1 cellular context compared by ENCODE assay signal in the genomic region with DNA sequence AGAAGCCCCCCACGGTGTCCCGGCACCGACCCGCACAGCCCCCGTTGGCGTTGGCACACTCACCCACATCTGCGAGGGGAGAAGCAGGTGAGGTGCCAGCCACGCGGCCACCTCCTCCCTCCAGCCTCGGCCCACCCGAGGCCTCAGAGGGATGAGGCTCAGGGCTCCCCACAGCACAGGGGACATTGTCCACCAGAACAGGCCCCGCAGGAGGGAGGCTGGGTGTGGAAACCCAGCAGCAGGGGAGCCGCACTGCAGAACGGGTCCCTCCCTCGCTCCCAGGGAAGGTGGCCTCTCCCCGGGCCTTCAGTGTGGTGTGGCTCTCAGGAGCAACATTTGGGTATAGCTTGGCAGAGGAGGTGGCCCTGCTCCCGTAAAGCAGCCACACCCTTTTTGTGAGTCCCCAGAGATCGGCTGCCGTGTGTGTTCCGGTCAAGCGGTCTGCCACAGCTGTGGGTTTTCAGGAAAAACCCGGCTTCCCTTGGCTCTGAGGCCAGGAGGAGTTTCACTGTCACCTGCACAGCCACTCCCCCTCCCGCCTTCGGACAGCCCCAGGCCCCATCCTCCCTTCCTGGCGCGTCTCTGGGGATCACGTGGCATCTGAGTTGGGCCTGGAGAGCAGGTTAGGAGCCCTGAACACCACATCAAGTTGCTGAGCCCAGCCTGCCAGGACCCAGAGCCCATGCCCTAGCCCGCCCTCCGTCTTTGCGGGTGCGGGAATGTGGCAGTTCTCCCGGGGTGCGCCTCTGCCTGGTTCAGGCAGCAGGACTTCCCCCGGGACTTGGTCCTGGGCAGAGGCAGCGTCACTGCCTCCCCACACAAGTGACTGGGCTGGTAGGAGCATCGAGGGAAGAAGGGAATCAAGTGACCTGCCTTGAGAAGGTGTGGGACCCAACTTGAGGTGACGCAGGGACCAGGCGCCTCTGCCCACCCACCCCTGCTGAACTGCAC.
TF ChIP-seq lines count a peak whose summit lies in the region.

No MANE protein-coding gene starts in this region.

TF ChIP-seq in H1, 55 proteins besides CTCF, POLR2A, EP300 and RAD21:
- TF ChIP-seq SUZ12 (IDR thresholded peaks at IDR 0.05; ENCODE audit: low read length) (no peak), POU5F1 (IDR thresholded peaks at IDR 0.05; ENCODE audit: low read depth, low read length) (no peak), KDM1A (IDR thresholded peaks at IDR 0.05; ENCODE audit: borderline replicate concordance, low read length) (no peak), RNF2 (IDR thresholded peaks at IDR 0.05; ENCODE audit: borderline replicate concordance, low read depth, low read length, missing control alignments, poor library complexity, severe bottlenecking) (no peak), SP4 (IDR thresholded peaks at IDR 0.05; ENCODE audit: low read length) (no peak), ATF3 (IDR thresholded peaks at IDR 0.05; ENCODE audit: insufficient read depth, low read depth, low read length) (no peak), EGR1 (IDR thresholded peaks at IDR 0.05; ENCODE audit: borderline replicate concordance, low read depth, low read length) (no peak), CBX5 (IDR thresholded peaks at IDR 0.05; ENCODE audit: low read depth, low read length) (no peak), BACH1 (IDR thresholded peaks at IDR 0.05; ENCODE audit: low read length) (no peak), CREB1 (IDR thresholded peaks at IDR 0.05) (no peak), ASH2L (IDR thresholded peaks at IDR 0.05; ENCODE audit: low read length) (no peak), SRF (IDR thresholded peaks at IDR 0.05; ENCODE audit: low read depth, low read length) (no peak), NANOG (IDR thresholded peaks at IDR 0.05; ENCODE audit: insufficient read depth, low read depth, low read length, poor library complexity, severe bottlenecking) (no peak), CTBP2 (IDR thresholded peaks at IDR 0.05; ENCODE audit: borderline replicate concordance, insufficient read depth, insufficient read length, low read length) (no peak), HDAC6 (IDR thresholded peaks at IDR 0.05; ENCODE audit: low read depth, low read length) (no peak), GTF2F1 (IDR thresholded peaks at IDR 0.05; ENCODE audit: borderline replicate concordance, low read depth, low read length) (no peak), SP1 (IDR thresholded peaks at IDR 0.05; ENCODE audit: low read depth, low read length) (no peak), SIRT6 (IDR thresholded peaks at IDR 0.05; ENCODE audit: low read length) (no peak), SP2 (IDR thresholded peaks at IDR 0.05; ENCODE audit: low read length) (no peak)
- TF ChIP-seq, protein P1, sequence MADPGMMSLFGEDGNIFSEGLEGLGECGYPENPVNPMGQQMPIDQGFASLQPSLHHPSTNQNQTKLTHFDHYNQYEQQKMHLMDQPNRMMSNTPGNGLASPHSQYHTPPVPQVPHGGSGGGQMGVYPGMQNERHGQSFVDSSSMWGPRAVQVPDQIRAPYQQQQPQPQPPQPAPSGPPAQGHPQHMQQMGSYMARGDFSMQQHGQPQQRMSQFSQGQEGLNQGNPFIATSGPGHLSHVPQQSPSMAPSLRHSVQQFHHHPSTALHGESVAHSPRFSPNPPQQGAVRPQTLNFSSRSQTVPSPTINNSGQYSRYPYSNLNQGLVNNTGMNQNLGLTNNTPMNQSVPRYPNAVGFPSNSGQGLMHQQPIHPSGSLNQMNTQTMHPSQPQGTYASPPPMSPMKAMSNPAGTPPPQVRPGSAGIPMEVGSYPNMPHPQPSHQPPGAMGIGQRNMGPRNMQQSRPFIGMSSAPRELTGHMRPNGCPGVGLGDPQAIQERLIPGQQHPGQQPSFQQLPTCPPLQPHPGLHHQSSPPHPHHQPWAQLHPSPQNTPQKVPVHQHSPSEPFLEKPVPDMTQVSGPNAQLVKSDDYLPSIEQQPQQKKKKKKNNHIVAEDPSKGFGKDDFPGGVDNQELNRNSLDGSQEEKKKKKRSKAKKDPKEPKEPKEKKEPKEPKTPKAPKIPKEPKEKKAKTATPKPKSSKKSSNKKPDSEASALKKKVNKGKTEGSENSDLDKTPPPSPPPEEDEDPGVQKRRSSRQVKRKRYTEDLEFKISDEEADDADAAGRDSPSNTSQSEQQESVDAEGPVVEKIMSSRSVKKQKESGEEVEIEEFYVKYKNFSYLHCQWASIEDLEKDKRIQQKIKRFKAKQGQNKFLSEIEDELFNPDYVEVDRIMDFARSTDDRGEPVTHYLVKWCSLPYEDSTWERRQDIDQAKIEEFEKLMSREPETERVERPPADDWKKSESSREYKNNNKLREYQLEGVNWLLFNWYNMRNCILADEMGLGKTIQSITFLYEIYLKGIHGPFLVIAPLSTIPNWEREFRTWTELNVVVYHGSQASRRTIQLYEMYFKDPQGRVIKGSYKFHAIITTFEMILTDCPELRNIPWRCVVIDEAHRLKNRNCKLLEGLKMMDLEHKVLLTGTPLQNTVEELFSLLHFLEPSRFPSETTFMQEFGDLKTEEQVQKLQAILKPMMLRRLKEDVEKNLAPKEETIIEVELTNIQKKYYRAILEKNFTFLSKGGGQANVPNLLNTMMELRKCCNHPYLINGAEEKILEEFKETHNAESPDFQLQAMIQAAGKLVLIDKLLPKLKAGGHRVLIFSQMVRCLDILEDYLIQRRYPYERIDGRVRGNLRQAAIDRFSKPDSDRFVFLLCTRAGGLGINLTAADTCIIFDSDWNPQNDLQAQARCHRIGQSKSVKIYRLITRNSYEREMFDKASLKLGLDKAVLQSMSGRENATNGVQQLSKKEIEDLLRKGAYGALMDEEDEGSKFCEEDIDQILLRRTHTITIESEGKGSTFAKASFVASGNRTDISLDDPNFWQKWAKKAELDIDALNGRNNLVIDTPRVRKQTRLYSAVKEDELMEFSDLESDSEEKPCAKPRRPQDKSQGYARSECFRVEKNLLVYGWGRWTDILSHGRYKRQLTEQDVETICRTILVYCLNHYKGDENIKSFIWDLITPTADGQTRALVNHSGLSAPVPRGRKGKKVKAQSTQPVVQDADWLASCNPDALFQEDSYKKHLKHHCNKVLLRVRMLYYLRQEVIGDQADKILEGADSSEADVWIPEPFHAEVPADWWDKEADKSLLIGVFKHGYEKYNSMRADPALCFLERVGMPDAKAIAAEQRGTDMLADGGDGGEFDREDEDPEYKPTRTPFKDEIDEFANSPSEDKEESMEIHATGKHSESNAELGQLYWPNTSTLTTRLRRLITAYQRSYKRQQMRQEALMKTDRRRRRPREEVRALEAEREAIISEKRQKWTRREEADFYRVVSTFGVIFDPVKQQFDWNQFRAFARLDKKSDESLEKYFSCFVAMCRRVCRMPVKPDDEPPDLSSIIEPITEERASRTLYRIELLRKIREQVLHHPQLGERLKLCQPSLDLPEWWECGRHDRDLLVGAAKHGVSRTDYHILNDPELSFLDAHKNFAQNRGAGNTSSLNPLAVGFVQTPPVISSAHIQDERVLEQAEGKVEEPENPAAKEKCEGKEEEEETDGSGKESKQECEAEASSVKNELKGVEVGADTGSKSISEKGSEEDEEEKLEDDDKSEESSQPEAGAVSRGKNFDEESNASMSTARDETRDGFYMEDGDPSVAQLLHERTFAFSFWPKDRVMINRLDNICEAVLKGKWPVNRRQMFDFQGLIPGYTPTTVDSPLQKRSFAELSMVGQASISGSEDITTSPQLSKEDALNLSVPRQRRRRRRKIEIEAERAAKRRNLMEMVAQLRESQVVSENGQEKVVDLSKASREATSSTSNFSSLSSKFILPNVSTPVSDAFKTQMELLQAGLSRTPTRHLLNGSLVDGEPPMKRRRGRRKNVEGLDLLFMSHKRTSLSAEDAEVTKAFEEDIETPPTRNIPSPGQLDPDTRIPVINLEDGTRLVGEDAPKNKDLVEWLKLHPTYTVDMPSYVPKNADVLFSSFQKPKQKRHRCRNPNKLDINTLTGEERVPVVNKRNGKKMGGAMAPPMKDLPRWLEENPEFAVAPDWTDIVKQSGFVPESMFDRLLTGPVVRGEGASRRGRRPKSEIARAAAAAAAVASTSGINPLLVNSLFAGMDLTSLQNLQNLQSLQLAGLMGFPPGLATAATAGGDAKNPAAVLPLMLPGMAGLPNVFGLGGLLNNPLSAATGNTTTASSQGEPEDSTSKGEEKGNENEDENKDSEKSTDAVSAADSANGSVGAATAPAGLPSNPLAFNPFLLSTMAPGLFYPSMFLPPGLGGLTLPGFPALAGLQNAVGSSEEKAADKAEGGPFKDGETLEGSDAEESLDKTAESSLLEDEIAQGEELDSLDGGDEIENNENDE (IDR thresholded peaks at IDR 0.05; ENCODE audit: insufficient replicate concordance, low read length), result no peak
